In the genomic region with DNA sequence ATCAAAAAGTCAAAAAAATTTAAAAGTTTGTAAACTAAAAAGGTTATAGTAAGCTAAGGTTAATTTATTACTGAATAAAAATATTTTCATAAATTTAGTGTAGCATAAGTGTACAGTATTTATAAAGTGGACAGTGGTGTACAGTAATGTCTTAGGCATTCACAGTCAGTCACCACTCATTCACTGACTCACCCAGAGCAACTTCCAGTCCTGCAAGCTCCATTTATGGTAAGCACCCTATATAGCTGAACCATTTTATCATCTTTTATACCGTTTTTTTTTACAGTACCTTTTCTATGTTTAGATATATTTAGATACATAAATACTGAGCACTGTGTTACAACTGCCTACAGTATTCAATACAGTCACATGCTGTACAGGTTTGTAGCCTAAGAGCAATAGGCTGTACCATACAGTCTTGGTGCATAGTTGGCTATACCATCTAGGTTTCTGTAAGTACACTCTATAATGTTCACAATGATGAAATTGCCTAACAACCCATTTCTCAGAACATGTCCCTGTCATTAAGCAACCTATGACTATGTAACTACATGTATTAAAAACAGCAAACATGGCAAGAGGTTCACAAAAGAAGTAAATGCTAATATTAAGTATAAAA, we compare ENCODE assay signal across 14 cellular contexts. TPM values are rescaled to one million over a fixed set of nuclear protein-coding genes. Genes with fewer than 3 reads are reported as not detected.
A peak's percentile ranks its signal among the peaks of the same experiment; 100 is the strongest.
DNase-seq lines count a peak whose midpoint lies in the region; ATAC-seq and TF ChIP-seq lines count a peak whose summit lies in the region.
"Had no signal": no experiment of that assay in that cellular context is flagged by ENCODE, and none has a peak within 500 bp of the region (broad histone marks: within the 10 kb centered on the region; RNA-seq: fewer than 3 reads in every experiment).

No MANE protein-coding gene starts in this region.

- TF ChIP-seq CTCF in PC-9 (conservative IDR thresholded peaks at IDR 0.05) (no peak), osteocyte (IDR thresholded peaks at IDR 0.05) (no peak)

- no peak overlapping the region for H3K9ac ChIP-seq in GM23248

- H3K36me3 ChIP-seq in GM23248 (ENCODE audit: low read depth), result no peaks in the 10 kb centered on the region
- no peaks in the 10 kb centered on the region for H3K36me3 ChIP-seq in PC-9 (ENCODE audit: low read depth)

- H3K4me3 ChIP-seq in GM23248 (peak overlapping the region; percentile 32), PC-9 (no peak overlapping the region)

- no peaks in the 10 kb centered on the region for H3K27me3 ChIP-seq in GM23248 (replicated peaks; ENCODE audit: insufficient read depth)
- H3K27me3 ChIP-seq in PC-9 (ENCODE audit: insufficient read depth, low read depth), result no peaks in the 10 kb centered on the region

- ATAC-seq in GM21447 (IDR thresholded peaks at IDR 0.05; ENCODE audit: unreplicated experiment), result no peak
- ATAC-seq: T-cell had no signal

- H3K4me1 Mint-ChIP-seq in osteocyte (ENCODE audit: unreplicated experiment), result peaks cover 48% of the 10 kb centered on the region

- H3K79me2 ChIP-seq in GM23248 (ENCODE audit: insufficient read depth), result peaks cover 100% of the 10 kb centered on the region
- peaks cover 48% of the 10 kb centered on the region for H3K79me2 ChIP-seq in PC-9 (ENCODE audit: low read depth)

- intact Hi-C loops in PC-9 (cut with micrococcal nuclease; ENCODE audit: unreplicated experiment), result loop anchor here (5.0 kb wide), 1 partner anchor 227 kb away; no protein-coding TSS in a partner anchor

- H3K9me3 Mint-ChIP-seq in osteocyte (ENCODE audit: unreplicated experiment), result no peaks in the 10 kb centered on the region
- H3K9me3 Mint-ChIP-seq: activated naive CD4-positive, alpha-beta T cell treated with anti-CD3 and anti-CD28 coated beads, Interleukin-2, amount 50 U/mL, for 24 hours; naive B cell; T-cell had no signal

- in situ Hi-C loops in GM23248 (cut with MboI), result loop anchor here (10.0 to 25.0 kb wide), 2 partner anchors 140 to 698 kb away; no protein-coding TSS in a partner anchor

- peaks cover 39% of the 10 kb centered on the region for H3K4me1 ChIP-seq in GM23248 (ENCODE audit: insufficient read depth)
- peaks cover 40% of the 10 kb centered on the region for H3K4me1 ChIP-seq in PC-9 (replicated peaks; ENCODE audit: insufficient read depth)

- H3K9me2 ChIP-seq in GM23248 (ENCODE audit: insufficient read depth) (no peaks in the 10 kb centered on the region), PC-9 (ENCODE audit: insufficient read depth) (no peaks in the 10 kb centered on the region)

- H3K27me3 Mint-ChIP-seq in osteocyte (ENCODE audit: unreplicated experiment), result no peaks in the 10 kb centered on the region
- H3K27me3 Mint-ChIP-seq: activated naive CD4-positive, alpha-beta T cell treated with anti-CD3 and anti-CD28 coated beads, Interleukin-2, amount 50 U/mL, for 24 hours; naive B cell had no signal

- H3F3A ChIP-seq in GM23248 (ENCODE audit: insufficient read depth) (peaks cover 24% of the 10 kb centered on the region; the same call in 1 of the 2 replicates), PC-9 (ENCODE audit: insufficient read depth, low read depth) (peaks cover 16% of the 10 kb centered on the region)

- H3K9me3 ChIP-seq in GM23248 (ENCODE audit: low read depth) (no peaks in the 10 kb centered on the region), PC-9 (ENCODE audit: insufficient read depth, low read depth) (no peaks in the 10 kb centered on the region)

- H2AFZ ChIP-seq in GM23248, result no peak overlapping the region
- H2AFZ ChIP-seq in PC-9, result no peak overlapping the region

- H3K27ac ChIP-seq in GM23248, result peak overlapping the region; percentile 49
- peak overlapping the region; percentile 79 for H3K27ac ChIP-seq in PC-9

- no peaks in the 10 kb centered on the region for H3K36me3 Mint-ChIP-seq in osteocyte (ENCODE audit: unreplicated experiment)
- H3K36me3 Mint-ChIP-seq: naive B cell, T-cell had no signal

- peak overlapping the region; percentile 79 for H3K27ac Mint-ChIP-seq in osteocyte (ENCODE audit: unreplicated experiment)
- H3K27ac Mint-ChIP-seq: activated naive CD4-positive, alpha-beta T cell treated with anti-CD3 and anti-CD28 coated beads, Interleukin-2, amount 50 U/mL, for 24 hours; T-cell had no signal

- DNase-seq in GM23248, result peak; percentile 65
- DNase-seq in PC-9, result peak; percentile 23 to 87
- peak; percentile 62 for DNase-seq in dermis blood vessel endothelial cell
- DNase-seq in osteocyte (ENCODE audit: extremely low spot score, unreplicated experiment), result no peak
- DNase-seq in C1 segment of cervical spinal cord (lab: John Stamatoyannopoulos, UW), result no peak
- no peak for DNase-seq in activated effector memory CD4-positive, alpha-beta T cell treated with Interleukin-2 at 50 U/mL for 16 hours
- DNase-seq: activated CD4-positive, alpha-beta T cell treated with anti-CD3 and anti-CD28 coated beads, Interleukin-2, amount 50 U/mL, for 48 hours; effector memory CD4-positive, alpha-beta T cell; naive B cell; NCI-H1092; NCI-H69; T-cell had no signal

- no TSS peak for BruUV-seq in PC-9 (replicated peaks; lab: Mats Ljungman, UMichigan)

- WGBS in GM23248 (ENCODE audit: low coverage in 1 of 2, low lambda C conversion rate in 2 of 2, missing lambda C conversion rate in 2 of 2), 2 experiments, result 0% methylated on average over 1 of the region's 1 CpG

- peak overlapping the region; percentile 79 for H3K4me2 ChIP-seq in GM23248 (ENCODE audit: unreplicated experiment)
- peak overlapping the region; percentile 34 for H3K4me2 ChIP-seq in PC-9

- POLR2A ChIA-PET in PC-9 (lab: Charles Lee; ENCODE audit: unreplicated experiment), result interaction anchor here (0.5 to 0.7 kb wide), 4 partner anchors 18 to 142 kb away, joined by 3 to 10 read pairs (median 6); no protein-coding TSS in a partner anchor

- H4K20me1 ChIP-seq in GM23248 (ENCODE audit: insufficient read depth) (no peaks in the 10 kb centered on the region), PC-9 (ENCODE audit: insufficient read depth) (no peaks in the 10 kb centered on the region; the same call in 1 of the 2 replicates)

- H3K4me3 Mint-ChIP-seq in osteocyte (ENCODE audit: unreplicated experiment), result no peak overlapping the region
- H3K4me3 Mint-ChIP-seq: activated naive CD4-positive, alpha-beta T cell treated with anti-CD3 and anti-CD28 coated beads, Interleukin-2, amount 50 U/mL, for 24 hours; naive B cell; T-cell had no signal

- CTCF ChIA-PET in PC-9 (lab: Charles Lee), result interaction anchor here (0.6 to 1.7 kb wide), 6 partner anchors 14 to 176 kb away, joined by 3 to 8 read pairs (median 6); no protein-coding TSS in a partner anchor

RNA-seq across cellular contexts. Expression of a gene that starts 18.6 kb away (rescaled TPM):
- total RNA-seq in GM23248 (2014; rRNA removed; shearing (Covaris generic)), result 68.2 and 81.7 TPM in 2 replicates
- polyA plus RNA-seq in GM23248 (2016; fragmentation: Nextera tagmentation; extraction: Ambion mirVana), result 33.2 and 33.9 TPM in 2 replicates
- total RNA-seq in PC-9 (2021) (78.6 and 81.1 TPM in 2 replicates), dermis blood vessel endothelial cell (57.3 and 97.2 TPM in 2 replicates), osteocyte (62.1 and 68.4 TPM in 2 replicates)

Comparison
In these comparisons a context has a peak if more than half of its experiments do, and no peak if none do; other contexts are left out.
1. DNase-seq: peak in GM23248 (single experiment), PC-9 (2 of 2) and dermis blood vessel endothelial cell (single experiment); none in osteocyte (single experiment), C1 segment of cervical spinal cord (0 of 14) and activated effector memory CD4-positive, alpha-beta T cell treated with Interleukin-2 at 50 U/mL for 16 hours (single experiment).